Comparison of ENCODE assay signal across 20 cellular contexts in the genomic region with DNA sequence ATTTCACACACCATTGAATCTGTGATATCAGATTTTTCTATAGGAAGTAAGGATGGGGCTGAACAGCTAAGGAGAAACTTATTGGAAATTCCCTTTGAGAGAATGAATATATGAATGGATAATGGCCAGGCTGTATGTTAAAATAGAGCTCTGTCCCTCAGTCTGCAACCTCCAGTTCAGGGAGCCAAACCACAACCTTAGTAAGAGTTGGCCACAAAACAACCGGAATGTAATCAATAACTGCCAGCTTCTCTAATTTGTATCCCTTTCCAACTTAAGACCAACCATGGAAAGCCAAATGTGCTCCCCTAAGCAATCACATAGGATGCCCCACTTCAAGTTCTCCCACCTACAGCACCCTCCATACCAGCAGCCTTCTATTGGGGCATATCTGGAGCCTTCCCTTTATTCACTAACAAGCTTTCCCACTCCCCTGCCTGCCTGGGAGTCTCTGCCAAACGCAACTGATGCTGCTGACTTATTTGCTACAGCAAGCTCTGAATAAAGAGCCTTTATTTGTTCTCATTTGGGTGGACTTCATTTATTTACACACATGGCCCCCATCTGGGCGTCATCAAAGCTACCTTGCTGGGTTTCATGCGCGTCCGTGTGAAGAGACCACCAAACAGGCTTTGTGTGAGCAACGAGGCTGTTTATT.
DNase-seq lines count a peak whose midpoint lies in the region; ATAC-seq and TF ChIP-seq lines count a peak whose summit lies in the region.
"Had no signal": no experiment of that assay in that cellular context is flagged by ENCODE, and none has a peak within 500 bp of the region (broad histone marks: within the 10 kb centered on the region; RNA-seq: fewer than 3 reads in every experiment).

No MANE protein-coding gene starts in this region.

- peaks cover 18% of the 10 kb centered on the region; the same call in 1 of the 2 replicates for H3F3A ChIP-seq in GM23338 (replicated peaks; ENCODE audit: low read depth)

- H3K4me3 Mint-ChIP-seq in GM23338, result peak overlapping the region; percentile 59
- H3K4me3 Mint-ChIP-seq in endodermal cell, result peak overlapping the region; percentile 37
- H3K4me3 Mint-ChIP-seq in Calu3 (ENCODE audit: low read depth, unreplicated experiment), result no peak overlapping the region
- H3K4me3 Mint-ChIP-seq: CD14-positive monocyte had no signal

- peak overlapping the region; percentile 34 for H3K4me3 ChIP-seq in GM23338
- no peak overlapping the region for H3K4me3 ChIP-seq in endodermal cell (ENCODE audit: low read length)
- H3K4me3 ChIP-seq in iPS-20b (ENCODE audit: low read length), result peak overlapping the region; percentile 56
- H3K4me3 ChIP-seq in tibial nerve, result no peak overlapping the region

- intact Hi-C loops in Calu3 (cut with micrococcal nuclease; ENCODE audit: unreplicated experiment), result no loop called here

- POLR2A ChIA-PET in GM10248 (lab: Yijun Ruan, JAX), result no interaction called here

- peaks cover 9% of the 10 kb centered on the region; the same call in 2 of the 3 replicates for H3K36me3 Mint-ChIP-seq in GM23338 (ENCODE audit: low read depth)
- no peaks in the 10 kb centered on the region for H3K36me3 Mint-ChIP-seq in endodermal cell (ENCODE audit: low read depth)
- no peaks in the 10 kb centered on the region for H3K36me3 Mint-ChIP-seq in Calu3 (ENCODE audit: insufficient read depth, unreplicated experiment)
- H3K36me3 Mint-ChIP-seq: CD14-positive monocyte had no signal

- CTCF ChIA-PET in GM10248 (lab: Yijun Ruan, JAX) (interaction anchor here (1.0 kb wide), 1 partner anchor 17 kb away, joined by 3 read pairs; no protein-coding TSS in a partner anchor), Calu3 (lab: Charles Lee) (no interaction called here)

- TF ChIP-seq EP300 in tibial nerve (IDR thresholded peaks at IDR 0.05), result no peak

- H3K9me3 Mint-ChIP-seq in GM23338 (no peaks in the 10 kb centered on the region; the same call in 1 of the 3 replicates), endodermal cell (peaks cover 5% of the 10 kb centered on the region), Calu3 (ENCODE audit: low read depth, unreplicated experiment) (no peaks in the 10 kb centered on the region)

- H3K9ac ChIP-seq in endodermal cell (ENCODE audit: extremely low read depth, low read length, poor library complexity, severe bottlenecking), result no peak overlapping the region
- peak overlapping the region; percentile 73; the same call in 1 of the 2 replicates for H3K9ac ChIP-seq in iPS-20b (ENCODE audit: low read depth, low read length)

- TF ChIP-seq CTCF in GM23338 (conservative IDR thresholded peaks at IDR 0.05; ENCODE audit: low read depth in 2 of 2) (no peak), endodermal cell (conservative IDR thresholded peaks at IDR 0.05) (no peak), GM10248 (IDR thresholded peaks at IDR 0.05; ENCODE audit: control extremely low read depth, extremely low read depth, low read depth, missing control alignments) (no peak), Calu3 (IDR thresholded peaks at IDR 0.05; ENCODE audit: unreplicated experiment) (no peak), tibial nerve (IDR thresholded peaks at IDR 0.05) (no peak)

- H3K27me3 ChIP-seq in GM23338 (ENCODE audit: insufficient read depth) (no peaks in the 10 kb centered on the region), endodermal cell (ENCODE audit: control insufficient read depth, insufficient read depth, low read length, poor library complexity, severe bottlenecking) (no peaks in the 10 kb centered on the region), iPS-20b (ENCODE audit: insufficient read depth, low read length) (no peaks in the 10 kb centered on the region), tibial nerve (no peaks in the 10 kb centered on the region)

- no peaks in the 10 kb centered on the region for H3K79me2 ChIP-seq in GM23338 (replicated peaks; ENCODE audit: insufficient read depth)

- H3K27ac ChIP-seq in GM23338 (ENCODE audit: low read depth) (peak overlapping the region; percentile 95), endodermal cell (ENCODE audit: low read depth, low read length) (no peak overlapping the region), iPS-20b (ENCODE audit: low read length) (peak overlapping the region; percentile 88), tibial nerve (no peak overlapping the region)
- H3K27ac ChIP-seq: HL-60, RWPE1 had no signal

- no peak overlapping the region for H2AFZ ChIP-seq in GM23338

- no peak for DNase-seq in GM23338 (ENCODE audit: low spot score)
- DNase-seq in NCI-H69 (lab: John Stamatoyannopoulos, UW), result peak; percentile 30
- peak; percentile 73 for DNase-seq in endodermal cell
- DNase-seq in GM10248 (ENCODE audit: extremely low spot score), result no peak
- no peak for DNase-seq in Calu3
- no peak for DNase-seq in tibial nerve (ENCODE audit: low spot score in 2 of 2)
- DNase-seq: 8988T, DND-41, MM.1S, NCI-H1092, NCI-H1436 treated with DMSO at 0.1 percent for 48 hours, NCI-H2029 treated with DMSO at 0.1 percent for 48 hours, NCI-H2171 treated with DMSO at 0.1 percent for 48 hours, SIG-M5 had no signal

- H3K36me3 ChIP-seq in GM23338 (ENCODE audit: insufficient read depth) (no peaks in the 10 kb centered on the region), endodermal cell (ENCODE audit: control insufficient read depth, insufficient read depth, low read length) (no peaks in the 10 kb centered on the region), iPS-20b (ENCODE audit: insufficient read depth, low read depth, low read length) (no peaks in the 10 kb centered on the region), tibial nerve (no peaks in the 10 kb centered on the region)

- H3K9me3 ChIP-seq in endodermal cell (ENCODE audit: control insufficient read depth, low read length) (peaks cover 6% of the 10 kb centered on the region), iPS-20b (ENCODE audit: insufficient read depth, low read depth, low read length) (no peaks in the 10 kb centered on the region), tibial nerve (no peaks in the 10 kb centered on the region)

- H3K4me1 Mint-ChIP-seq in GM23338 (peaks cover 55% of the 10 kb centered on the region), endodermal cell (peaks cover 33% of the 10 kb centered on the region), Calu3 (ENCODE audit: low read depth, unreplicated experiment) (no peaks in the 10 kb centered on the region)
- H3K4me1 Mint-ChIP-seq: CD14-positive monocyte had no signal

- peaks cover 55% of the 10 kb centered on the region for H3K4me1 ChIP-seq in GM23338 (ENCODE audit: insufficient read depth)
- peaks cover 11% of the 10 kb centered on the region for H3K4me1 ChIP-seq in endodermal cell (ENCODE audit: control insufficient read depth, insufficient read depth, low read length)
- H3K4me1 ChIP-seq in iPS-20b (ENCODE audit: insufficient read depth, low read length), result peaks cover 35% of the 10 kb centered on the region
- no peaks in the 10 kb centered on the region for H3K4me1 ChIP-seq in tibial nerve

- H3K27me3 Mint-ChIP-seq in GM23338 (ENCODE audit: insufficient read depth, low read depth, poor library complexity) (peaks cover 7% of the 10 kb centered on the region), endodermal cell (ENCODE audit: insufficient read depth) (peaks cover 9% of the 10 kb centered on the region), Calu3 (ENCODE audit: unreplicated experiment) (peaks cover 67% of the 10 kb centered on the region)

- no peaks in the 10 kb centered on the region for H4K20me1 ChIP-seq in GM23338 (replicated peaks; ENCODE audit: insufficient read depth)

- peaks cover 9% of the 10 kb centered on the region for H3K9me2 ChIP-seq in GM23338 (ENCODE audit: insufficient read depth)

- peak overlapping the region; percentile 53 for H3K4me2 ChIP-seq in GM23338

- ATAC-seq in GM23338 (peak; percentile 31), GM21367 (IDR thresholded peaks at IDR 0.05; ENCODE audit: unreplicated experiment) (no peak)
- ATAC-seq: PC-3 had no signal

- 31 to 81% methylated on average over 2 to 7 of the region's 7 CpGs for WGBS in endodermal cell (ENCODE audit: insufficient coverage in 1 of 2, insufficient read length in 1 of 2), 2 experiments
- 28 to 34% methylated on average over 7 of the region's 7 CpGs for WGBS in tibial nerve, 2 donors

- no peak for TF ChIP-seq POLR2A in tibial nerve (IDR thresholded peaks at IDR 0.05)

- H3K27ac Mint-ChIP-seq in GM23338 (peak overlapping the region; percentile 95), endodermal cell (peak overlapping the region; percentile 85), Calu3 (ENCODE audit: unreplicated experiment) (no peak overlapping the region)

- BruUV-seq in Calu3 (replicated peaks; lab: Mats Ljungman, UMichigan), result no TSS peak

TF ChIP-seq in GM23338, 12 proteins besides CTCF, POLR2A, EP300 and RAD21 (continues in another document):
- TF ChIP-seq NANOG (IDR thresholded peaks at IDR 0.05; ENCODE audit: borderline replicate concordance) (no peak), ZNF331 (CRISPR knock-in tag; IDR thresholded peaks at IDR 0.05; ENCODE audit: low read depth) (no peak), EZH2 (IDR thresholded peaks at IDR 0.05; ENCODE audit: low read depth, unreplicated experiment) (no peak), ZNF114 (CRISPR knock-in tag; IDR thresholded peaks at IDR 0.05) (no peak), POLR2AphosphoS5 (IDR thresholded peaks at IDR 0.05; ENCODE audit: low read depth) (no peak), EZH2phosphoT487 (IDR thresholded peaks at IDR 0.05; ENCODE audit: unreplicated experiment) (no peak)
- TF ChIP-seq, protein P1, sequence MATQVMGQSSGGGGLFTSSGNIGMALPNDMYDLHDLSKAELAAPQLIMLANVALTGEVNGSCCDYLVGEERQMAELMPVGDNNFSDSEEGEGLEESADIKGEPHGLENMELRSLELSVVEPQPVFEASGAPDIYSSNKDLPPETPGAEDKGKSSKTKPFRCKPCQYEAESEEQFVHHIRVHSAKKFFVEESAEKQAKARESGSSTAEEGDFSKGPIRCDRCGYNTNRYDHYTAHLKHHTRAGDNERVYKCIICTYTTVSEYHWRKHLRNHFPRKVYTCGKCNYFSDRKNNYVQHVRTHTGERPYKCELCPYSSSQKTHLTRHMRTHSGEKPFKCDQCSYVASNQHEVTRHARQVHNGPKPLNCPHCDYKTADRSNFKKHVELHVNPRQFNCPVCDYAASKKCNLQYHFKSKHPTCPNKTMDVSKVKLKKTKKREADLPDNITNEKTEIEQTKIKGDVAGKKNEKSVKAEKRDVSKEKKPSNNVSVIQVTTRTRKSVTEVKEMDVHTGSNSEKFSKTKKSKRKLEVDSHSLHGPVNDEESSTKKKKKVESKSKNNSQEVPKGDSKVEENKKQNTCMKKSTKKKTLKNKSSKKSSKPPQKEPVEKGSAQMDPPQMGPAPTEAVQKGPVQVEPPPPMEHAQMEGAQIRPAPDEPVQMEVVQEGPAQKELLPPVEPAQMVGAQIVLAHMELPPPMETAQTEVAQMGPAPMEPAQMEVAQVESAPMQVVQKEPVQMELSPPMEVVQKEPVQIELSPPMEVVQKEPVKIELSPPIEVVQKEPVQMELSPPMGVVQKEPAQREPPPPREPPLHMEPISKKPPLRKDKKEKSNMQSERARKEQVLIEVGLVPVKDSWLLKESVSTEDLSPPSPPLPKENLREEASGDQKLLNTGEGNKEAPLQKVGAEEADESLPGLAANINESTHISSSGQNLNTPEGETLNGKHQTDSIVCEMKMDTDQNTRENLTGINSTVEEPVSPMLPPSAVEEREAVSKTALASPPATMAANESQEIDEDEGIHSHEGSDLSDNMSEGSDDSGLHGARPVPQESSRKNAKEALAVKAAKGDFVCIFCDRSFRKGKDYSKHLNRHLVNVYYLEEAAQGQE (IDR thresholded peaks at IDR 0.05; ENCODE audit: unreplicated experiment), result no peak

Comparison
In these comparisons a context has a peak if more than half of its experiments do, and no peak if none do; other contexts are left out.
1. DNase-seq: peak in NCI-H69 (single experiment) and endodermal cell (single experiment); none in GM23338 (single experiment), GM10248 (single experiment), Calu3 (single experiment) and tibial nerve (0 of 2).
2. H3K27ac ChIP-seq: peak in GM23338 (single experiment) and iPS-20b (single experiment); none in endodermal cell (single experiment) and tibial nerve (0 of 4).
3. H3K4me3 ChIP-seq: peak in GM23338 (single experiment) and iPS-20b (single experiment); none in endodermal cell (single experiment) and tibial nerve (0 of 4).